Comparison of ENCODE assay signal across 22 cellular contexts in genomic region chr17:61806941-61807340, GRCh38.
"Had no signal": no experiment of that assay in that cellular context is flagged by ENCODE, and none has a peak within 500 bp of the region (broad histone marks: within the 10 kb centered on the region; RNA-seq: fewer than 3 reads in every experiment).

No MANE protein-coding gene starts in this region.

- H3K36me3 Mint-ChIP-seq: natural killer cell had no signal

- H3K27ac Mint-ChIP-seq: activated B cell treated with CpG ODN at 0.5 μM for 24 hours; activated CD4-positive, alpha-beta memory T cell treated with anti-CD3 and anti-CD28 coated beads for 36 hours; activated naive CD4-positive, alpha-beta T cell treated with anti-CD3 and anti-CD28 coated beads for 36 hours; activated T-helper 2 cell treated with anti-CD3 and anti-CD28 coated beads, Interferon-gamma antibody, Interleukin-2, Interleukin-4, amounts not matched to agents 10 μg/mL and 5 μg/mL and 100 μg/mL, durations not matched to agents 14 hours and 24 hours and 36 hours; dendritic cell treated with granulocyte-macrophage colony-stimulating factor and Interleukin-4, amounts not matched to agents 40 ng/mL and 50 ng/mL, for 4 days; stimulated activated effector memory CD8-positive, alpha-beta T cell treated with anti-CD3 and anti-CD28 coated beads, Interleukin-12 subunit alpha, Interleukin-12 subunit beta, amount 100 ng/mL, for 72 hours had no signal

- H3K9me3 ChIP-seq: esophagus squamous epithelium, upper lobe of right lung had no signal

- DNase-seq: activated B cell treated with CpG ODN at 0.5 μM for 24 hours; activated CD4-positive, alpha-beta memory T cell treated with anti-CD3 and anti-CD28 coated beads for 36 hours; activated CD4-positive, alpha-beta T cell treated with anti-CD3 and anti-CD28 coated beads for 4 hours; activated naive CD4-positive, alpha-beta T cell treated with anti-CD3 and anti-CD28 coated beads for 36 hours; activated T-cell treated with anti-CD3 and anti-CD28 coated beads, Interleukin-2, amount 50 U/mL, for 1 hour; anterior cingulate cortex; cerebellar nuclear complex; effector CD8-positive, alpha-beta T cell; esophagus squamous epithelium; foreskin keratinocyte; glutamatergic neuron; hippocampal formation; natural killer cell; stimulated activated CD4-positive, alpha-beta T cell treated with anti-CD3 and anti-CD28 coated beads, Interleukin-4, amount 100 ng/mL, for 24 hours; SW 1271; upper lobe of right lung had no signal

- H3K27me3 ChIP-seq: esophagus squamous epithelium, foreskin keratinocyte, upper lobe of right lung had no signal

- H3K9me3 Mint-ChIP-seq: activated B cell treated with CpG ODN at 0.5 μM for 24 hours; activated CD4-positive, alpha-beta memory T cell treated with anti-CD3 and anti-CD28 coated beads for 36 hours; activated naive CD4-positive, alpha-beta T cell treated with anti-CD3 and anti-CD28 coated beads for 36 hours; activated T-helper 2 cell treated with anti-CD3 and anti-CD28 coated beads, Interferon-gamma antibody, Interleukin-2, Interleukin-4, amounts not matched to agents 10 μg/mL and 5 μg/mL and 100 μg/mL, durations not matched to agents 14 hours and 24 hours and 36 hours; dendritic cell treated with granulocyte-macrophage colony-stimulating factor and Interleukin-4, amounts not matched to agents 40 ng/mL and 50 ng/mL, for 4 days; natural killer cell; stimulated activated effector memory CD8-positive, alpha-beta T cell treated with anti-CD3 and anti-CD28 coated beads, Interleukin-12 subunit alpha, Interleukin-12 subunit beta, amount 100 ng/mL, for 72 hours had no signal

- ATAC-seq: foreskin keratinocyte, sciatic nerve, upper lobe of right lung had no signal

- H3K4me3 ChIP-seq: esophagus squamous epithelium, lung, upper lobe of right lung had no signal

- H3K36me3 ChIP-seq: esophagus squamous epithelium, upper lobe of right lung had no signal

- H3K4me1 ChIP-seq: esophagus squamous epithelium, upper lobe of right lung had no signal

- H3K4me3 Mint-ChIP-seq: activated B cell treated with CpG ODN at 0.5 μM for 24 hours; activated CD4-positive, alpha-beta memory T cell treated with anti-CD3 and anti-CD28 coated beads for 36 hours; activated naive CD4-positive, alpha-beta T cell treated with anti-CD3 and anti-CD28 coated beads for 36 hours; dendritic cell treated with granulocyte-macrophage colony-stimulating factor and Interleukin-4, amounts not matched to agents 40 ng/mL and 50 ng/mL, for 4 days; natural killer cell; stimulated activated effector memory CD8-positive, alpha-beta T cell treated with anti-CD3 and anti-CD28 coated beads, Interleukin-12 subunit alpha, Interleukin-12 subunit beta, amount 100 ng/mL, for 72 hours had no signal

- H3K27me3 Mint-ChIP-seq: activated B cell treated with CpG ODN at 0.5 μM for 24 hours; activated CD4-positive, alpha-beta memory T cell treated with anti-CD3 and anti-CD28 coated beads for 36 hours; dendritic cell treated with granulocyte-macrophage colony-stimulating factor and Interleukin-4, amounts not matched to agents 40 ng/mL and 50 ng/mL, for 4 days had no signal

- FAIRE-seq: keratinocyte had no signal

- H3K27ac ChIP-seq: esophagus squamous epithelium, foreskin keratinocyte, upper lobe of right lung had no signal
